1 cellular context compared by ENCODE assay signal in the genomic region with DNA sequence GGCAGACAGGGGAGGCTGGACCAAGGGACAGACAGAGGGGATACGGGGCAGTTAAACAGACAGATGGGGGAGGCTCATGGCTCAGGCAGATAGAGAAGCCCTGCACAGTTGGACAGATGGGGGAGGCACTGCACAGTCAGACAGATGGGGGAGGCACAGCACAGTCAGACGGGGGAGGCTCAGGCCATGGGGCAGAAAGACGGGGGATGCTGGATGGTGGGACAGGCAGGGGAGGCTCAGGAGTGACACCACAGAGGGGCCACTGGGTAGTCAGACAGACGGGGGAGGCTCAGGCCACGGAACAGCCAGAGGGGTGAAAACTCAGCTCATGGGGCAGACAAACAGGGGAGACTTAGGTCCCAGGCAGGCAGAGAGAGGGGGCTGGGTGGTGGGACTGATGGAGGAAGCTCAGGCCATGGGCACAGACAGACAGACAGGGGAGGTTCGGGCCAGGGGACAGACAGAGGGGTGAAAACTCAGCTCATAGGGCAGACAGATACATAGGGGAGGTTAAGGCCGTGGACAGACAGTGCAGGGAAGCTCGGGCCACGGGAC.
TF ChIP-seq lines count a peak whose summit lies in the region.

No MANE protein-coding gene starts in this region.

TF ChIP-seq in HCT116, 20 proteins besides CTCF, POLR2A, EP300 and RAD21 (continued from another document):
- TF ChIP-seq, protein P1, sequence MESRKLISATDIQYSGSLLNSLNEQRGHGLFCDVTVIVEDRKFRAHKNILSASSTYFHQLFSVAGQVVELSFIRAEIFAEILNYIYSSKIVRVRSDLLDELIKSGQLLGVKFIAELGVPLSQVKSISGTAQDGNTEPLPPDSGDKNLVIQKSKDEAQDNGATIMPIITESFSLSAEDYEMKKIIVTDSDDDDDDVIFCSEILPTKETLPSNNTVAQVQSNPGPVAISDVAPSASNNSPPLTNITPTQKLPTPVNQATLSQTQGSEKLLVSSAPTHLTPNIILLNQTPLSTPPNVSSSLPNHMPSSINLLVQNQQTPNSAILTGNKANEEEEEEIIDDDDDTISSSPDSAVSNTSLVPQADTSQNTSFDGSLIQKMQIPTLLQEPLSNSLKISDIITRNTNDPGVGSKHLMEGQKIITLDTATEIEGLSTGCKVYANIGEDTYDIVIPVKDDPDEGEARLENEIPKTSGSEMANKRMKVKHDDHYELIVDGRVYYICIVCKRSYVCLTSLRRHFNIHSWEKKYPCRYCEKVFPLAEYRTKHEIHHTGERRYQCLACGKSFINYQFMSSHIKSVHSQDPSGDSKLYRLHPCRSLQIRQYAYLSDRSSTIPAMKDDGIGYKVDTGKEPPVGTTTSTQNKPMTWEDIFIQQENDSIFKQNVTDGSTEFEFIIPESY (IDR thresholded peaks at IDR 0.05; ENCODE audit: extremely low read depth, insufficient replicate concordance, low read length), result no peak
- TF ChIP-seq FOSL1 (IDR thresholded peaks at IDR 0.05; ENCODE audit: low read depth) (no peak), ZFX (IDR thresholded peaks at IDR 0.05) (no peak), ELF1 (IDR thresholded peaks at IDR 0.05; ENCODE audit: borderline replicate concordance, low read depth) (no peak), CBX3 (IDR thresholded peaks at IDR 0.05; ENCODE audit: low read depth) (no peak), SIN3A (IDR thresholded peaks at IDR 0.05; ENCODE audit: low read depth) (no peak), POLR2AphosphoS5 (IDR thresholded peaks at IDR 0.05; ENCODE audit: low read depth, low read length) (no peak), EZH2phosphoT487 (IDR thresholded peaks at IDR 0.05; ENCODE audit: borderline replicate concordance) (no peak), EZH2 (IDR thresholded peaks at IDR 0.05) (no peak), TCF7L2 (IDR thresholded peaks at IDR 0.05; ENCODE audit: borderline replicate concordance, extremely low read depth, insufficient read depth, insufficient read length) (no peak), ZNF274 (IDR thresholded peaks at IDR 0.05; ENCODE audit: low read depth, low read length) (no peak), SRF (IDR thresholded peaks at IDR 0.05; ENCODE audit: low read depth) (no peak), JUND (IDR thresholded peaks at IDR 0.05) (no peak)
- TF ChIP-seq, protein P2, sequence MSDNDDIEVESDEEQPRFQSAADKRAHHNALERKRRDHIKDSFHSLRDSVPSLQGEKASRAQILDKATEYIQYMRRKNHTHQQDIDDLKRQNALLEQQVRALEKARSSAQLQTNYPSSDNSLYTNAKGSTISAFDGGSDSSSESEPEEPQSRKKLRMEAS (IDR thresholded peaks at IDR 0.05), result no peak
- TF ChIP-seq, protein P3, sequence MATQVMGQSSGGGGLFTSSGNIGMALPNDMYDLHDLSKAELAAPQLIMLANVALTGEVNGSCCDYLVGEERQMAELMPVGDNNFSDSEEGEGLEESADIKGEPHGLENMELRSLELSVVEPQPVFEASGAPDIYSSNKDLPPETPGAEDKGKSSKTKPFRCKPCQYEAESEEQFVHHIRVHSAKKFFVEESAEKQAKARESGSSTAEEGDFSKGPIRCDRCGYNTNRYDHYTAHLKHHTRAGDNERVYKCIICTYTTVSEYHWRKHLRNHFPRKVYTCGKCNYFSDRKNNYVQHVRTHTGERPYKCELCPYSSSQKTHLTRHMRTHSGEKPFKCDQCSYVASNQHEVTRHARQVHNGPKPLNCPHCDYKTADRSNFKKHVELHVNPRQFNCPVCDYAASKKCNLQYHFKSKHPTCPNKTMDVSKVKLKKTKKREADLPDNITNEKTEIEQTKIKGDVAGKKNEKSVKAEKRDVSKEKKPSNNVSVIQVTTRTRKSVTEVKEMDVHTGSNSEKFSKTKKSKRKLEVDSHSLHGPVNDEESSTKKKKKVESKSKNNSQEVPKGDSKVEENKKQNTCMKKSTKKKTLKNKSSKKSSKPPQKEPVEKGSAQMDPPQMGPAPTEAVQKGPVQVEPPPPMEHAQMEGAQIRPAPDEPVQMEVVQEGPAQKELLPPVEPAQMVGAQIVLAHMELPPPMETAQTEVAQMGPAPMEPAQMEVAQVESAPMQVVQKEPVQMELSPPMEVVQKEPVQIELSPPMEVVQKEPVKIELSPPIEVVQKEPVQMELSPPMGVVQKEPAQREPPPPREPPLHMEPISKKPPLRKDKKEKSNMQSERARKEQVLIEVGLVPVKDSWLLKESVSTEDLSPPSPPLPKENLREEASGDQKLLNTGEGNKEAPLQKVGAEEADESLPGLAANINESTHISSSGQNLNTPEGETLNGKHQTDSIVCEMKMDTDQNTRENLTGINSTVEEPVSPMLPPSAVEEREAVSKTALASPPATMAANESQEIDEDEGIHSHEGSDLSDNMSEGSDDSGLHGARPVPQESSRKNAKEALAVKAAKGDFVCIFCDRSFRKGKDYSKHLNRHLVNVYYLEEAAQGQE (IDR thresholded peaks at IDR 0.05; ENCODE audit: low read depth), result no peak
- TF ChIP-seq, protein P4, sequence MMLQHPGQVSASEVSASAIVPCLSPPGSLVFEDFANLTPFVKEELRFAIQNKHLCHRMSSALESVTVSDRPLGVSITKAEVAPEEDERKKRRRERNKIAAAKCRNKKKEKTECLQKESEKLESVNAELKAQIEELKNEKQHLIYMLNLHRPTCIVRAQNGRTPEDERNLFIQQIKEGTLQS (IDR thresholded peaks at IDR 0.05), result no peak
